ENCODE assay signal across 20 cellular contexts in the genomic region with DNA sequence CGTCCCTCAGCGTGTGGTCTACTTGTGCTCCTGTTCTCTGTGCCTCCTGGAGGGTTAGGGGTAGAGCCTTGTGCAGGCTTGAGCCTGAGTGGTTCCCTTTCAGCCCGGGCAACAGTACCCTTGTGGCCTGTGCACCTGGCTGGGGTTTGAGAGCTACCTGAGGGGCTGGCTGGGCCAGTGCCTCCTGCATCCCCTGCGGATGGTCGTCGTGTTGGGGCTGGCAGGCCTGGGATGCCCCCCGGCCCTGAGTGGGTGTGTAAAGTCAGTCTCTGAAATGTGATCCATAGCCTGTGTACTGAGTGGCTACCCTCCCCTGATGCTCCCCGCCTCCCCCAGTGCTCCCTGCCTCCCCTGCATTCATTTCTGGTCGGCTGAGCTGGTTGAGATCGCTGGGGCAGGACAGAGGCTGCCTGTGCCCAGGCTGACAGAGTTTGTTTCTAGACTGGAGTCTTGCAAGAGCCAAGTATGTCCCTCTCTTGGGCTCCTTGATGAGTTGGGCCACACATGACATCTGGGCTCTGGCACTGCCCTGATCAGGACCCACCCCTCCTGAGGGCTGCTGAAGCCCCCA. TPM values are rescaled to one million over a fixed set of nuclear protein-coding genes. Genes with fewer than 3 reads are reported as not detected.
DNase-seq lines count a peak whose midpoint lies in the region; ATAC-seq, FAIRE-seq and TF ChIP-seq lines count a peak whose summit lies in the region.
"Had no signal": no experiment of that assay in that cellular context is flagged by ENCODE, and none has a peak within 500 bp of the region (broad histone marks: within the 10 kb centered on the region; RNA-seq: fewer than 3 reads in every experiment).

No MANE protein-coding gene starts in this region.

- peaks cover 0 to 16% of the 10 kb centered on the region in 2 experiments; a peak in 1 of 5 replicates for H3K4me1 ChIP-seq in K562 (replicated peaks in 1 of 2; ENCODE audit: control insufficient read depth in 2 of 2, insufficient read depth in 2 of 2, low read length in 2 of 2)
- no peaks in the 10 kb centered on the region for H3K4me1 ChIP-seq in mucosa of descending colon (ENCODE audit: low read depth)
- H3K4me1 ChIP-seq: SJCRH30 had no signal

- intact Hi-C loops in K562 (cut with micrococcal nuclease), result no loop called here
- intact Hi-C loops in mucosa of descending colon (cut with DNase I, micrococcal nuclease), result no loop called here

- DNase-seq in activated naive CD4-positive, alpha-beta T cell treated with anti-CD3 and anti-CD28 coated beads, Interleukin-2, amount 50 U/mL, for 72 hours (ENCODE audit: low spot score in 2 of 2), result no peak
- no peak for DNase-seq in activated naive CD4-positive, alpha-beta T cell treated with anti-CD3 and anti-CD28 coated beads, Interleukin-2, amount 10 ng/mL, durations not matched to agents 7 days and 5 days
- DNase-seq in K562 (ENCODE audit: extremely low read depth in 1 of 4, low spot score in 3 of 4) (no peak), mucosa of descending colon (peak in 2 of 3 donors; percentile 6 to 33), urothelium cell line (ENCODE audit: low spot score) (no peak), AG08396 (ENCODE audit: low spot score) (no peak)
- DNase-seq in T-helper 2 cell treated with Interferon-gamma antibody and Interleukin-4, amounts not matched to agents 5 μg/mL and 100 μg/mL, for 36 hours (ENCODE audit: low spot score), result no peak
- DNase-seq: NCI-H1105, NCI-H146, NCI-H2029, NCI-H2171, NCI-H345, NCI-H524, NCI-H82, SJCRH30 had no signal

- CTCF ChIA-PET in activated naive CD4-positive, alpha-beta T cell treated with anti-CD3 and anti-CD28 coated beads, Interleukin-2, amount 10 ng/mL, durations not matched to agents 7 days and 5 days (lab: Charles Lee), result no interaction called here
- CTCF ChIA-PET in K562 (lab: Yijun Ruan, JAX; ENCODE audit: low intra/inter-chr PET ratio), result no interaction called here

- no peaks in the 10 kb centered on the region for H3K4me1 Mint-ChIP-seq in activated naive CD4-positive, alpha-beta T cell treated with anti-CD3 and anti-CD28 coated beads, Interleukin-2, amount 10 ng/mL, durations not matched to agents 7 days and 5 days
- no peaks in the 10 kb centered on the region for H3K4me1 Mint-ChIP-seq in T-helper 2 cell treated with Interferon-gamma antibody and Interleukin-4, amounts not matched to agents 5 μg/mL and 100 μg/mL, for 36 hours (ENCODE audit: low read depth)
- H3K4me1 Mint-ChIP-seq: CD14-positive monocyte had no signal

- H3K27ac Mint-ChIP-seq in activated naive CD4-positive, alpha-beta T cell treated with anti-CD3 and anti-CD28 coated beads, Interleukin-2, amount 50 U/mL, for 72 hours, result peak overlapping the region; percentile 47 to 68
- H3K27ac Mint-ChIP-seq in activated naive CD4-positive, alpha-beta T cell treated with anti-CD3 and anti-CD28 coated beads, Interleukin-2, amount 10 ng/mL, durations not matched to agents 7 days and 5 days, result no peak overlapping the region
- no peak overlapping the region for H3K27ac Mint-ChIP-seq in T-helper 2 cell treated with Interferon-gamma antibody and Interleukin-4, amounts not matched to agents 5 μg/mL and 100 μg/mL, for 36 hours

- in situ Hi-C loops in K562 (cut with MboI), result no loop called here

- H3K4me3 Mint-ChIP-seq in activated naive CD4-positive, alpha-beta T cell treated with anti-CD3 and anti-CD28 coated beads, Interleukin-2, amount 10 ng/mL, durations not matched to agents 7 days and 5 days, result no peak overlapping the region
- H3K4me3 Mint-ChIP-seq in T-helper 2 cell treated with Interferon-gamma antibody and Interleukin-4, amounts not matched to agents 5 μg/mL and 100 μg/mL, for 36 hours, result no peak overlapping the region
- H3K4me3 Mint-ChIP-seq: CD14-positive monocyte had no signal

- no peak overlapping the region for H3K4me2 ChIP-seq in K562 (ENCODE audit: insufficient read depth, low read length)

- TF ChIP-seq RAD21 in K562 (CRISPR knock-in tag; conservative IDR thresholded peaks at IDR 0.05 in 1 of 2, IDR thresholded peaks at IDR 0.05 in 1 of 2), result no peak

- no peaks in the 10 kb centered on the region for H3K27me3 Mint-ChIP-seq in activated naive CD4-positive, alpha-beta T cell treated with anti-CD3 and anti-CD28 coated beads, Interleukin-2, amount 10 ng/mL, durations not matched to agents 7 days and 5 days
- no peaks in the 10 kb centered on the region for H3K27me3 Mint-ChIP-seq in T-helper 2 cell treated with Interferon-gamma antibody and Interleukin-4, amounts not matched to agents 5 μg/mL and 100 μg/mL, for 36 hours (ENCODE audit: low read depth)

- H3K79me2 ChIP-seq in K562 (ENCODE audit: control insufficient read depth, insufficient read depth, low read length), result peaks cover 15% of the 10 kb centered on the region

- H3K27ac ChIP-seq in K562 (ENCODE audit: extremely low read depth, low read depth, low read length), result no peak overlapping the region
- H3K27ac ChIP-seq: SJCRH30 had no signal

- peaks cover 7% of the 10 kb centered on the region for H3K9me3 ChIP-seq in K562 (replicated peaks; ENCODE audit: control insufficient read depth, insufficient read depth, low read depth, low read length)
- H3K9me3 ChIP-seq in mucosa of descending colon, result no peaks in the 10 kb centered on the region
- H3K9me3 ChIP-seq: SJCRH30 had no signal

- H3K4me3 ChIP-seq in K562 (no peak overlapping the region), mucosa of descending colon (no peak overlapping the region)
- H3K4me3 ChIP-seq: SJCRH30 had no signal

- BruUV-seq in K562 (replicated peaks; lab: Mats Ljungman, UMichigan), result no TSS peak

- WGBS in K562 (ENCODE audit: insufficient coverage, low coverage, missing lambda C conversion rate), result 97% methylated on average over 5 of the region's 10 CpGs

- H4K20me1 ChIP-seq in K562 (replicated peaks; ENCODE audit: control insufficient read depth, insufficient read depth, low read length), result no peaks in the 10 kb centered on the region

- no peak for TF ChIP-seq EP300 in K562 (IDR thresholded peaks at IDR 0.05; ENCODE audit: low read length)

- H2AFZ ChIP-seq in K562 (ENCODE audit: low read depth, low read length), result no peak overlapping the region

- peaks cover 0 to 5% of the 10 kb centered on the region in 2 donors for H3K9me3 Mint-ChIP-seq in activated naive CD4-positive, alpha-beta T cell treated with anti-CD3 and anti-CD28 coated beads, Interleukin-2, amount 50 U/mL, for 72 hours
- H3K9me3 Mint-ChIP-seq in activated naive CD4-positive, alpha-beta T cell treated with anti-CD3 and anti-CD28 coated beads, Interleukin-2, amount 10 ng/mL, durations not matched to agents 7 days and 5 days, result peaks cover 9% of the 10 kb centered on the region
- H3K9me3 Mint-ChIP-seq in T-helper 2 cell treated with Interferon-gamma antibody and Interleukin-4, amounts not matched to agents 5 μg/mL and 100 μg/mL, for 36 hours, result peaks cover 5% of the 10 kb centered on the region

- no peak for ATAC-seq in activated naive CD4-positive, alpha-beta T cell treated with anti-CD3 and anti-CD28 coated beads, Interleukin-2, amount 50 U/mL, for 72 hours
- ATAC-seq in K562 (peak; percentile 17; the same call in 2 of the 3 replicates), mucosa of descending colon (no peak), HG03045 (IDR thresholded peaks at IDR 0.05; ENCODE audit: unreplicated experiment) (no peak)
- ATAC-seq: Panc1 had no signal

- no peak for TF ChIP-seq CTCF in K562 (IDR thresholded peaks at IDR 0.05 in 2 of 3, conservative IDR thresholded peaks at IDR 0.05 in 1 of 3; ENCODE audit: insufficient read depth in 2 of 3, low read depth in 1 of 3, low read length in 3 of 3)
- TF ChIP-seq CTCF in mucosa of descending colon (IDR thresholded peaks at IDR 0.05), result no peak

- peak overlapping the region in 1 of 2 experiments; percentile 43; a peak in 1 of 4 replicates for H3K9ac ChIP-seq in K562 (ENCODE audit: insufficient read depth in 1 of 2, low read depth in 2 of 2, low read length in 2 of 2)

- no peak for FAIRE-seq in K562 (lab: Jason Lieb, UNC)
- peak; percentile 40 for FAIRE-seq in urothelium cell line (lab: Jason Lieb, UNC)
- FAIRE-seq: GM19239, H54 had no signal

- no peak for TF ChIP-seq POLR2A in K562 (conservative IDR thresholded peaks at IDR 0.05)

- peaks cover 2% of the 10 kb centered on the region for H3K9me1 ChIP-seq in K562 (ENCODE audit: control insufficient read depth, insufficient read depth, low read length)

- POLR2A ChIA-PET in K562 (lab: Yijun Ruan, JAX), result interaction anchor here (0.7 kb wide), 1 partner anchor 72 kb away, joined by 3 read pairs; no protein-coding TSS in a partner anchor

- H3K36me3 Mint-ChIP-seq in activated naive CD4-positive, alpha-beta T cell treated with anti-CD3 and anti-CD28 coated beads, Interleukin-2, amount 50 U/mL, for 72 hours, result peaks cover 12 to 34% of the 10 kb centered on the region in 2 donors
- H3K36me3 Mint-ChIP-seq in activated naive CD4-positive, alpha-beta T cell treated with anti-CD3 and anti-CD28 coated beads, Interleukin-2, amount 10 ng/mL, durations not matched to agents 7 days and 5 days, result peaks cover 82% of the 10 kb centered on the region
- peaks cover 73% of the 10 kb centered on the region for H3K36me3 Mint-ChIP-seq in T-helper 2 cell treated with Interferon-gamma antibody and Interleukin-4, amounts not matched to agents 5 μg/mL and 100 μg/mL, for 36 hours (ENCODE audit: low read depth)

- H3K36me3 ChIP-seq in K562 (ENCODE audit: control insufficient read depth, insufficient read depth, low read length), result peaks cover 95% of the 10 kb centered on the region
- H3K36me3 ChIP-seq in mucosa of descending colon (ENCODE audit: low read depth), result no peaks in the 10 kb centered on the region

- no peaks in the 10 kb centered on the region for H3K27me3 ChIP-seq in K562 (ENCODE audit: control insufficient read depth in 2 of 2, insufficient read depth in 2 of 2, low read length in 2 of 2)
- H3K27me3 ChIP-seq: SJCRH30 had no signal

RNA-seq across cellular contexts. Expression of a gene that starts 9.3 kb away (rescaled TPM):
- 10 to 100 TPM; 23.2 to 28.9 TPM for total RNA-seq in activated naive CD4-positive, alpha-beta T cell treated with anti-CD3 and anti-CD28 coated beads, Interleukin-2, amount 50 U/mL, for 72 hours
- total RNA-seq in K562 (2011; cell fraction: chromatin; rRNA removed; ENCODE audit: low replicate concordance), result 41.8 and 68.9 TPM in 2 replicates
- 30.9 and 36.6 TPM in 2 replicates for total RNA-seq in K562 (2011; cell fraction: nucleolus; rRNA removed)
- 33.3 and 35.6 TPM in 2 replicates for total RNA-seq in K562 (2011; cell fraction: nucleoplasm; rRNA removed)
- total RNA-seq in K562 (2014; rRNA removed) (18.6 and 20.5 TPM in 2 replicates), K562 (2014; rRNA removed; fragmentation: Illumina TruSeq; extraction: Trizol) (9.2 and 10.4 TPM in 2 replicates), K562 (2015; rRNA removed; fragmentation: Illumina TruSeq; extraction: Trizol) (7.3 and 7.8 TPM in 2 replicates), K562 (2021) (25.2 and 34.0 TPM in 2 replicates), mucosa of descending colon (10 to 100 TPM; 22.3 to 40.9 (median 24.1) TPM)
- polyA plus RNA-seq in K562 (2011; rRNA removed) (8.6 and 9.7 TPM in 2 replicates), K562 (2014; fragmentation: Illumina TruSeq; extraction: Trizol) (7.0 and 9.8 TPM in 2 replicates), K562 (2014; fragmentation: Nextera tagmentation; extraction: Ambion mirVana) (under 1 TPM; 0.10 to 0.14 TPM), K562 (2014; rRNA removed) (15.5 and 16.3 TPM in 2 replicates)
- polyA plus RNA-seq in K562 (2011; cell fraction: cytosol; rRNA removed), result 5.9 and 13.5 TPM in 2 replicates
- polyA plus RNA-seq in K562 (2011; cell fraction: nucleus; rRNA removed), result 38.1 and 50.4 TPM in 2 replicates
- 17.3 and 23.1 TPM in 2 replicates for polyA plus RNA-seq in K562 (2012)
- 7.3 and 7.4 TPM in 2 replicates for polyA minus RNA-seq in K562 (2011; rRNA and poly(A)+ RNA removed)
- 8.6 and 8.7 TPM in 2 replicates for polyA minus RNA-seq in K562 (2011; cell fraction: cytosol; rRNA and poly(A)+ RNA removed)
- polyA minus RNA-seq in K562 (2011; cell fraction: nucleus; rRNA and poly(A)+ RNA removed), result 9.0 and 12.6 TPM in 2 replicates

RNA-seq across cellular contexts. Expression of a gene that starts 31.1 kb away (rescaled TPM):
- 1 to 10 TPM in 1 of 2 donors, under 1 TPM in 1; 0.89 to 1.7 TPM for total RNA-seq in activated naive CD4-positive, alpha-beta T cell treated with anti-CD3 and anti-CD28 coated beads, Interleukin-2, amount 50 U/mL, for 72 hours
- not detected in 2 replicates for total RNA-seq in K562 (2011; cell fraction: chromatin; rRNA removed; ENCODE audit: low replicate concordance)
- 0.17 TPM in 1 of 2 replicates, not detected in the other for total RNA-seq in K562 (2011; cell fraction: nucleolus; rRNA removed)
- total RNA-seq in K562 (2011; cell fraction: nucleoplasm; rRNA removed), result not detected in 2 replicates
- total RNA-seq in K562 (2014; rRNA removed), result 0.04 TPM in 1 of 2 replicates, not detected in the other
- not detected in 2 replicates for total RNA-seq in K562 (2014; rRNA removed; fragmentation: Illumina TruSeq; extraction: Trizol)
- total RNA-seq in K562 (2015; rRNA removed; fragmentation: Illumina TruSeq; extraction: Trizol), result not detected in 2 replicates
- total RNA-seq in K562 (2021), result not detected in 2 replicates
- polyA plus RNA-seq in K562 (2011; rRNA removed), result 0.05 TPM in 1 of 2 replicates, not detected in the other
- 0.01 and 0.03 TPM in 2 replicates for polyA plus RNA-seq in K562 (2011; cell fraction: cytosol; rRNA removed)
- 0.04 TPM in 1 of 2 replicates, not detected in the other for polyA plus RNA-seq in K562 (2011; cell fraction: nucleus; rRNA removed)
- polyA plus RNA-seq in K562 (2012), result 0.06 TPM in 1 of 2 replicates, not detected in the other
- polyA plus RNA-seq in K562 (2014; fragmentation: Illumina TruSeq; extraction: Trizol), result 0.03 TPM in 1 of 2 replicates, not detected in the other
- polyA plus RNA-seq in K562 (2014; fragmentation: Nextera tagmentation; extraction: Ambion mirVana), result not detected
- not detected in 2 replicates for polyA plus RNA-seq in K562 (2014; rRNA removed)
- 0.32 TPM in 1 of 2 replicates, not detected in the other for polyA minus RNA-seq in K562 (2011; rRNA and poly(A)+ RNA removed)
- not detected in 2 replicates for polyA minus RNA-seq in K562 (2011; cell fraction: cytosol; rRNA and poly(A)+ RNA removed)
- not detected in 2 replicates for polyA minus RNA-seq in K562 (2011; cell fraction: nucleus; rRNA and poly(A)+ RNA removed)
- 10 to 100 TPM in 1 of 3 donors, 1 to 10 TPM in 1, under 1 TPM in 1; 0.84 to 19.9 (median 1.4) TPM for total RNA-seq in mucosa of descending colon
- polyA plus RNA-seq: CD14-positive monocyte had no signal

RNA-seq across cellular contexts. Expression of a gene that starts 56.6 kb away (rescaled TPM):
- total RNA-seq in activated naive CD4-positive, alpha-beta T cell treated with anti-CD3 and anti-CD28 coated beads, Interleukin-2, amount 50 U/mL, for 72 hours, result 10 to 100 TPM; 22.5 to 26.2 TPM
- total RNA-seq in K562 (2011; cell fraction: chromatin; rRNA removed; ENCODE audit: low replicate concordance), result 27.7 and 71.3 TPM in 2 replicates
- total RNA-seq in K562 (2011; cell fraction: nucleolus; rRNA removed), result 41.2 and 44.5 TPM in 2 replicates
- 27.3 and 28.3 TPM in 2 replicates for total RNA-seq in K562 (2011; cell fraction: nucleoplasm; rRNA removed)
- total RNA-seq in K562 (2014; rRNA removed), result 12.6 and 21.2 TPM in 2 replicates
- 8.3 and 8.4 TPM in 2 replicates for total RNA-seq in K562 (2014; rRNA removed; fragmentation: Illumina TruSeq; extraction: Trizol)
- total RNA-seq in K562 (2015; rRNA removed; fragmentation: Illumina TruSeq; extraction: Trizol), result 10.3 and 10.9 TPM in 2 replicates
- 23.5 and 24.6 TPM in 2 replicates for total RNA-seq in K562 (2021)
- polyA plus RNA-seq in K562 (2011; rRNA removed), result 11.6 and 17.2 TPM in 2 replicates
- 17.0 and 23.4 TPM in 2 replicates for polyA plus RNA-seq in K562 (2011; cell fraction: cytosol; rRNA removed)
- polyA plus RNA-seq in K562 (2011; cell fraction: nucleus; rRNA removed), result 20.9 and 27.8 TPM in 2 replicates
- 21.6 and 35.8 TPM in 2 replicates for polyA plus RNA-seq in K562 (2012)
- polyA plus RNA-seq in K562 (2014; fragmentation: Illumina TruSeq; extraction: Trizol), result 26.4 and 28.9 TPM in 2 replicates
- polyA plus RNA-seq in K562 (2014; fragmentation: Nextera tagmentation; extraction: Ambion mirVana), result under 1 TPM; 0.52 to 0.57 TPM
- 16.8 and 17.9 TPM in 2 replicates for polyA plus RNA-seq in K562 (2014; rRNA removed)
- 7.0 and 7.2 TPM in 2 replicates for polyA minus RNA-seq in K562 (2011; rRNA and poly(A)+ RNA removed)
- polyA minus RNA-seq in K562 (2011; cell fraction: cytosol; rRNA and poly(A)+ RNA removed), result 8.8 and 11.4 TPM in 2 replicates
- polyA minus RNA-seq in K562 (2011; cell fraction: nucleus; rRNA and poly(A)+ RNA removed), result 8.8 and 8.9 TPM in 2 replicates
- total RNA-seq in mucosa of descending colon, result 10 to 100 TPM; 24.5 to 38.5 (median 26.2) TPM

Comparison
In these comparisons a context has a peak if more than half of its experiments do, and no peak if none do; other contexts are left out.
1. H3K27ac Mint-ChIP-seq: peak in activated naive CD4-positive, alpha-beta T cell treated with anti-CD3 and anti-CD28 coated beads, Interleukin-2, amount 50 U/mL, for 72 hours (2 of 2); none in activated naive CD4-positive, alpha-beta T cell treated with anti-CD3 and anti-CD28 coated beads, Interleukin-2, amount 10 ng/mL, durations not matched to agents 7 days and 5 days (single experiment) and T-helper 2 cell treated with Interferon-gamma antibody and Interleukin-4, amounts not matched to agents 5 μg/mL and 100 μg/mL, for 36 hours (single experiment).
2. DNase-seq: peak in mucosa of descending colon (2 of 3); none in activated naive CD4-positive, alpha-beta T cell treated with anti-CD3 and anti-CD28 coated beads, Interleukin-2, amount 50 U/mL, for 72 hours (0 of 2), activated naive CD4-positive, alpha-beta T cell treated with anti-CD3 and anti-CD28 coated beads, Interleukin-2, amount 10 ng/mL, durations not matched to agents 7 days and 5 days (single experiment), K562 (0 of 4), urothelium cell line (single experiment), AG08396 (single experiment) and T-helper 2 cell treated with Interferon-gamma antibody and Interleukin-4, amounts not matched to agents 5 μg/mL and 100 μg/mL, for 36 hours (single experiment).